28 cellular contexts compared by ENCODE assay signal in genomic region chr22:22316589-22316988, GRCh38.
DNase-seq lines count a peak whose midpoint lies in the region; ATAC-seq and TF ChIP-seq lines count a peak whose summit lies in the region.
"Had no signal": no experiment of that assay in that cellular context is flagged by ENCODE, and none has a peak within 500 bp of the region (broad histone marks: within the 10 kb centered on the region; RNA-seq: fewer than 3 reads in every experiment).

No MANE protein-coding gene starts in this region.

- peaks cover 60% of the 10 kb centered on the region for H3K27me3 Mint-ChIP-seq in GM23338 (ENCODE audit: insufficient read depth, low read depth, poor library complexity)
- H3K27me3 Mint-ChIP-seq: CD4-positive, alpha-beta T cell; T-cell had no signal

- H3K27ac ChIP-seq in GM23338 (ENCODE audit: low read depth): peak overlapping the region; percentile 33; the same call in 1 of the 2 replicates
- H3K27ac ChIP-seq: BLaER1 treated with 17β-estradiol and CSF1 and Interleukin-3, amounts not matched to agents 10 nM and 100 nM; GM23248; PC-9; SJSA1 had no signal

- H3K4me3 ChIP-seq in GM23338: no peak overlapping the region
- H3K4me3 ChIP-seq in NT2/D1 (ENCODE audit: insufficient read length, low read depth): no peak overlapping the region
- peak overlapping the region; percentile 8 for H3K4me3 ChIP-seq in iPS-15b (ENCODE audit: low read depth, low read length)
- H3K4me3 ChIP-seq: BLaER1 treated with 17β-estradiol and CSF1 and Interleukin-3, amounts not matched to agents 10 nM and 100 nM; GM12878; GM23248; PC-9; SJSA1 had no signal

- no peaks in the 10 kb centered on the region for H3K9me3 ChIP-seq in NT2/D1 (ENCODE audit: insufficient read depth, low read length)
- H3K9me3 ChIP-seq in iPS-15b (ENCODE audit: control insufficient read depth, insufficient read depth, low read length): no peaks in the 10 kb centered on the region
- H3K9me3 ChIP-seq: SJSA1 had no signal

- H3K9ac ChIP-seq in NT2/D1 (ENCODE audit: insufficient read length, low read depth): no peak overlapping the region
- H3K9ac ChIP-seq in iPS-15b (ENCODE audit: low read depth, low read length): no peak overlapping the region
- H3K9ac ChIP-seq: BLaER1 treated with 17β-estradiol and CSF1 and Interleukin-3, amounts not matched to agents 10 nM and 100 nM; GM23248 had no signal

- no peaks in the 10 kb centered on the region for H3K79me2 ChIP-seq in GM23338 (replicated peaks; ENCODE audit: insufficient read depth)

- H3K9me2 ChIP-seq in GM23338 (ENCODE audit: insufficient read depth): peaks cover 3% of the 10 kb centered on the region

- H3K27me3 ChIP-seq in GM23338 (ENCODE audit: insufficient read depth) (peaks cover 74% of the 10 kb centered on the region), NT2/D1 (ENCODE audit: insufficient read depth, insufficient read length) (peaks cover 5% of the 10 kb centered on the region), iPS-15b (ENCODE audit: control insufficient read depth, insufficient read depth, low read length) (peaks cover 66% of the 10 kb centered on the region)
- H3K27me3 ChIP-seq: BLaER1 treated with 17β-estradiol and CSF1 and Interleukin-3, amounts not matched to agents 10 nM and 100 nM; SJSA1 had no signal

- H3K4me3 Mint-ChIP-seq in GM23338: no peak overlapping the region
- H3K4me3 Mint-ChIP-seq: CD4-positive, alpha-beta T cell; T-cell had no signal

- peak; percentile 77 for DNase-seq in GM23338 (ENCODE audit: low spot score)
- peak; percentile 69 for DNase-seq in NT2/D1 (ENCODE audit: low read depth, low spot score)
- peak; percentile 4 for DNase-seq in myocyte (ENCODE audit: low read depth)
- no peak for DNase-seq in SKM-1 treated with dmso at 0.1 percent for 144 hours (lab: John Stamatoyannopoulos, UW; ENCODE audit: unreplicated experiment)
- DNase-seq in GM19240 (ENCODE audit: insufficient read length, low spot score): no peak
- DNase-seq: CD4-positive, alpha-beta T cell; COR-L47; DMS53; GDM1; GM23248; KBM-7; MV-4-11; NCI-H1105 treated with DMSO at 0.1 percent for 48 hours; NCI-H2029; NCI-H446 treated with DMSO at 0.1 percent for 48 hours; NCI-H526; NCI-H82; NK-92 treated with Interleukin-12 subunit alpha and Interleukin-12 subunit beta, amount 100 ng/mL, for 24 hours; PC-9; Right ventricle myocardium superior; T-cell had no signal

- H3F3A ChIP-seq in GM23338 (replicated peaks; ENCODE audit: low read depth): no peaks in the 10 kb centered on the region

- 0 out of 3 replicates have a peak, but pooled peaks cover 4% of the 10 kb centered on the region for H3K9me3 Mint-ChIP-seq in GM23338
- H3K9me3 Mint-ChIP-seq: CD4-positive, alpha-beta T cell; T-cell had no signal

- TF ChIP-seq CTCF in GM23338 (conservative IDR thresholded peaks at IDR 0.05; ENCODE audit: low read depth in 2 of 2): no peak

- peaks cover 49% of the 10 kb centered on the region for H3K36me3 Mint-ChIP-seq in GM23338 (ENCODE audit: low read depth)

- H3K27ac Mint-ChIP-seq in GM23338: no peak overlapping the region
- H3K27ac Mint-ChIP-seq: CD4-positive, alpha-beta T cell; T-cell had no signal

- H3K4me1 Mint-ChIP-seq in GM23338: peaks cover 18% of the 10 kb centered on the region; the same call in 2 of the 3 replicates
- H3K4me1 Mint-ChIP-seq: T-cell had no signal

- H3K36me3 ChIP-seq in GM23338 (ENCODE audit: insufficient read depth) (peaks cover 17% of the 10 kb centered on the region), NT2/D1 (ENCODE audit: insufficient read depth, insufficient read length, low read length) (peaks cover 29% of the 10 kb centered on the region), iPS-15b (ENCODE audit: control insufficient read depth, insufficient read depth, low read length) (peaks cover 4% of the 10 kb centered on the region)

- H4K20me1 ChIP-seq in GM23338 (replicated peaks; ENCODE audit: insufficient read depth): peaks cover 10% of the 10 kb centered on the region; the same call in 1 of the 2 replicates

- peak; percentile 99 for ATAC-seq in GM23338
- no peak for ATAC-seq in GM19324 (IDR thresholded peaks at IDR 0.05; ENCODE audit: low FRiP score, unreplicated experiment)
- ATAC-seq in HG03457 (IDR thresholded peaks at IDR 0.05; ENCODE audit: unreplicated experiment): no peak
- ATAC-seq: GM12878, HCT116, T-cell had no signal

- no peak overlapping the region for H2AFZ ChIP-seq in GM23338
- H2AFZ ChIP-seq: GM23248, PC-9 had no signal

- H3K4me2 ChIP-seq in GM23338: peak overlapping the region; percentile 33
- H3K4me2 ChIP-seq: PC-9 had no signal

- peaks cover 13% of the 10 kb centered on the region for H3K4me1 ChIP-seq in GM23338 (ENCODE audit: insufficient read depth)
- H3K4me1 ChIP-seq in NT2/D1 (ENCODE audit: insufficient read depth, insufficient read length): peaks cover 8% of the 10 kb centered on the region
- peaks cover 5% of the 10 kb centered on the region for H3K4me1 ChIP-seq in iPS-15b (ENCODE audit: control insufficient read depth, insufficient read depth, low read length)
- H3K4me1 ChIP-seq: SJSA1 had no signal

TF ChIP-seq in GM23338, 12 proteins besides CTCF, POLR2A, EP300 and RAD21:
- TF ChIP-seq JUNB (IDR thresholded peaks at IDR 0.05; ENCODE audit: unreplicated experiment): no peak
TF ChIP-seq in GM23338: peak in this region for 0.

Comparison
In these comparisons a context has a peak if more than half of its experiments do, and no peak if none do; other contexts are left out.
1. DNase-seq: peak in GM23338 (single experiment), NT2/D1 (single experiment) and myocyte (single experiment); none in SKM-1 treated with dmso at 0.1 percent for 144 hours (single experiment) and GM19240 (single experiment).